In the genomic region with DNA sequence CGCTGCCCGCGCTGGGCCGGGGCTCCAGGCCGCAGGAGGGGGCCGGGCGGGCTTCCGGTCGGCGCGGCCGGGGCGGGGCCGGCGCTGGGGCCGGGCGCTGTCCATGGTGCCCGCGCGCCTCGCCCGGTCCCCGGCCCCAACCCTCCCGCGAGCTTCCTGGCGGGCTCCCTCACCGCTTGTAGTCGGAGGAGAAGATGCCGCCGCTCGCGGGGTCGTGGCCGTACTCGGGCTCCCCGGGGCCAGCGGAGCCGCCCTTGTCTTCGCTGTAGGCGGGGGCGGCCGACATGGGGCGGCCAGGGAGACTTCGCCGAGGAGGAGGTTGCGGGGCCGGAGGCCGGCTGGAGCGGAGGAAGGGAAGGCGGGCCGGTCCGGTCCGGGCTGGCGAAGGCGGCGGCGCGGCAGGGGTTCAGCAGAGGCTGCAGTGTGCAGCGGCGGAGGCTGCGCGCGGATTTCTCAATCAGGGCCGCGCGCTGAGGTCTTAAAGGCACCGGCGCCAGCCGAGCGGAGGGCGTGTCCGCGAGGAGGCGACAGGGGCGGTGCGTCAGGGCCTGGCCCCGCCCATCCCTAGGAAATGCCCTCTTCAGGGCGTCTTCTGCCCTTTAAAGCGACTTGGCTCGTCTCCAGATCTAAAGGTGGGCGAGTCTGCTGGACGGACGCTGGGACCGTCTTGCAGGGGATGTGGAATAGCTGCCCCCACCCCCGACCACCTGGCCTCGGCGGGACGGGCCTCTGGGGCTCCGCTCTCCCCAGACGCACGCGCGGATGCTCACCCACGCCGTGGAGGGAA, we compare ENCODE assay signal across 8 cellular contexts. TPM values are rescaled to one million over a fixed set of nuclear protein-coding genes. Genes with fewer than 3 reads are reported as not detected.
A peak's percentile ranks its signal among the peaks of the same experiment; 100 is the strongest.
DNase-seq lines count a peak whose midpoint lies in the region; ATAC-seq and TF ChIP-seq lines count a peak whose summit lies in the region.

A gene with protein sequence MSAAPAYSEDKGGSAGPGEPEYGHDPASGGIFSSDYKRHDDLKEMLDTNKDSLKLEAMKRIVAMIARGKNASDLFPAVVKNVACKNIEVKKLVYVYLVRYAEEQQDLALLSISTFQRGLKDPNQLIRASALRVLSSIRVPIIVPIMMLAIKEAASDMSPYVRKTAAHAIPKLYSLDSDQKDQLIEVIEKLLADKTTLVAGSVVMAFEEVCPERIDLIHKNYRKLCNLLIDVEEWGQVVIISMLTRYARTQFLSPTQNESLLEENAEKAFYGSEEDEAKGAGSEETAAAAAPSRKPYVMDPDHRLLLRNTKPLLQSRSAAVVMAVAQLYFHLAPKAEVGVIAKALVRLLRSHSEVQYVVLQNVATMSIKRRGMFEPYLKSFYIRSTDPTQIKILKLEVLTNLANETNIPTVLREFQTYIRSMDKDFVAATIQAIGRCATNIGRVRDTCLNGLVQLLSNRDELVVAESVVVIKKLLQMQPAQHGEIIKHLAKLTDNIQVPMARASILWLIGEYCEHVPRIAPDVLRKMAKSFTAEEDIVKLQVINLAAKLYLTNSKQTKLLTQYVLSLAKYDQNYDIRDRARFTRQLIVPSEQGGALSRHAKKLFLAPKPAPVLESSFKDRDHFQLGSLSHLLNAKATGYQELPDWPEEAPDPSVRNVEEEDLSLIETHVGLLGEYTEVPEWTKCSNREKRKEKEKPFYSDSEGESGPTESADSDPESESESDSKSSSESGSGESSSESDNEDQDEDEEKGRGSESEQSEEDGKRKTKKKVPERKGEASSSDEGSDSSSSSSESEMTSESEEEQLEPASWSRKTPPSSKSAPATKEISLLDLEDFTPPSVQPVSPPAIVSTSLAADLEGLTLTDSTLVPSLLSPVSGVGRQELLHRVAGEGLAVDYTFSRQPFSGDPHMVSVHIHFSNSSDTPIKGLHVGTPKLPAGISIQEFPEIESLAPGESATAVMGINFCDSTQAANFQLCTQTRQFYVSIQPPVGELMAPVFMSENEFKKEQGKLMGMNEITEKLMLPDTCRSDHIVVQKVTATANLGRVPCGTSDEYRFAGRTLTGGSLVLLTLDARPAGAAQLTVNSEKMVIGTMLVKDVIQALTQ (minus strand): TSS at position 455 of the 787 bp plus-strand sequence. CDS start 169 bp downstream, at position 286.

- peak; percentile 73 for ATAC-seq in DND-41 (ENCODE audit: insufficient read depth, low read depth)
- peak; percentile 97 for ATAC-seq in omental fat pad (ENCODE audit: low FRiP score)

- peak within 1 kb of the TSS; percentile 58 for H3K4me3 Mint-ChIP-seq in activated naive CD4-positive, alpha-beta T cell treated with anti-CD3 and anti-CD28 coated beads for 36 hours

- no peaks in the 10 kb centered on the region for H3K27me3 ChIP-seq in DND-41 (ENCODE audit: insufficient read depth, low read length, poor library complexity)
- no peaks in the 10 kb centered on the region for H3K27me3 ChIP-seq in H7 (ENCODE audit: control insufficient read depth, insufficient read depth, low read length)
- peaks cover 15% of the 10 kb centered on the region for H3K27me3 ChIP-seq in suprapubic skin

- no peak for TF ChIP-seq POLR2A in suprapubic skin (IDR thresholded peaks at IDR 0.05)

- no peaks in the 10 kb centered on the region for H4K20me1 ChIP-seq in DND-41 (ENCODE audit: insufficient read depth, low read length)

- intact Hi-C loops in activated naive CD4-positive, alpha-beta T cell treated with anti-CD3 and anti-CD28 coated beads for 36 hours (cut with micrococcal nuclease): loop anchor here (1.0 kb wide), 3 partner anchors 29 to 169 kb away; a partner anchor contains a TSS

- H3K36me3 ChIP-seq in DND-41 (ENCODE audit: insufficient read depth, low read length) (no peaks in the 10 kb centered on the region), H7 (replicated peaks; ENCODE audit: control insufficient read depth, insufficient read depth, low read length) (no peaks in the 10 kb centered on the region), suprapubic skin (no peaks in the 10 kb centered on the region)

- H3K9me3 ChIP-seq in DND-41 (ENCODE audit: insufficient read depth, low read length, severe bottlenecking) (no peaks in the 10 kb centered on the region), suprapubic skin (no peaks in the 10 kb centered on the region)

- H3K4me1 Mint-ChIP-seq in activated naive CD4-positive, alpha-beta T cell treated with anti-CD3 and anti-CD28 coated beads for 36 hours (ENCODE audit: low read depth): no peaks in the 10 kb centered on the region

- H3K4me3 ChIP-seq in DND-41 (ENCODE audit: low read depth in 1 of 2, low read length in 2 of 2): no peak within 1 kb of the TSS
- peak within 1 kb of the TSS; percentile 82 for H3K4me3 ChIP-seq in H7 (ENCODE audit: insufficient read depth, low read depth, low read length)
- peak within 1 kb of the TSS; percentile 68 for H3K4me3 ChIP-seq in suprapubic skin

- H3K9ac ChIP-seq in DND-41 (ENCODE audit: low read depth, low read length): no peak within 1 kb of the TSS

- no peaks in the 10 kb centered on the region for H3K36me3 Mint-ChIP-seq in activated naive CD4-positive, alpha-beta T cell treated with anti-CD3 and anti-CD28 coated beads for 36 hours (ENCODE audit: low read depth)

- peaks cover 21% of the 10 kb centered on the region for H3K27me3 Mint-ChIP-seq in activated naive CD4-positive, alpha-beta T cell treated with anti-CD3 and anti-CD28 coated beads for 36 hours (ENCODE audit: low read depth)

- TF ChIP-seq CTCF in DND-41 (IDR thresholded peaks at IDR 0.05; ENCODE audit: borderline replicate concordance, extremely low read depth, low read length, poor library complexity, severe bottlenecking): no peak
- no peak for TF ChIP-seq CTCF in omental fat pad (IDR thresholded peaks at IDR 0.05)
- TF ChIP-seq CTCF in suprapubic skin (IDR thresholded peaks at IDR 0.05): no peak

- no peaks in the 10 kb centered on the region for H3K79me2 ChIP-seq in DND-41 (ENCODE audit: insufficient read depth, low read length)

- no peak within 1 kb of the TSS for H3K27ac Mint-ChIP-seq in activated naive CD4-positive, alpha-beta T cell treated with anti-CD3 and anti-CD28 coated beads for 36 hours

- H3K4me2 ChIP-seq in DND-41 (ENCODE audit: insufficient read depth, low read length): no peak within 1 kb of the TSS

- peak; percentile 14 for DNase-seq in DND-41
- peak; percentile 97 for DNase-seq in H7
- DNase-seq in M059J (ENCODE audit: low read depth): peak; percentile 58
- DNase-seq in SK-MEL-5 (ENCODE audit: low read depth, low spot score): peak; percentile 68
- DNase-seq in activated naive CD4-positive, alpha-beta T cell treated with anti-CD3 and anti-CD28 coated beads for 36 hours: peak; percentile 69
- DNase-seq in globus pallidus (ENCODE audit: low spot score): peak; percentile 35
- no peak for DNase-seq in omental fat pad (ENCODE audit: low spot score)
- DNase-seq in suprapubic skin (ENCODE audit: low spot score in 2 of 2): peak in 1 of 2 donors; percentile 74

- CTCF ChIA-PET in activated naive CD4-positive, alpha-beta T cell treated with anti-CD3 and anti-CD28 coated beads for 36 hours (lab: Charles Lee): no interaction called here

- no peak within 1 kb of the TSS for H2AFZ ChIP-seq in DND-41 (ENCODE audit: low read depth, low read length)

- H3K4me1 ChIP-seq in DND-41 (ENCODE audit: insufficient read depth, low read length) (no peaks in the 10 kb centered on the region), suprapubic skin (peaks cover 14% of the 10 kb centered on the region)

- H3K9me3 Mint-ChIP-seq in activated naive CD4-positive, alpha-beta T cell treated with anti-CD3 and anti-CD28 coated beads for 36 hours: no peaks in the 10 kb centered on the region

- H3K27ac ChIP-seq in DND-41 (ENCODE audit: low read length) (no peak within 1 kb of the TSS), suprapubic skin (no peak within 1 kb of the TSS)

- TF ChIP-seq EP300 in suprapubic skin (IDR thresholded peaks at IDR 0.05): no peak

- in situ Hi-C loops in SK-MEL-5 (cut with HindIII; ENCODE audit: low pct_unique_long_range_greater_than_20kb, low sequenced_read_pairs): no loop called here

- WGBS in suprapubic skin: 0% methylated on average over 20 of the region's 95 CpGs

RNA-seq across cellular contexts. Expression of the gene that starts here (rescaled TPM):
- total RNA-seq in H7 (2014; rRNA removed; shearing (Covaris generic)): 10.4 and 11.6 TPM in 2 replicates
- 0.12 TPM in 1 of 2 replicates, not detected in the other for total RNA-seq in M059J (2014; rRNA removed; shearing (Covaris generic))
- total RNA-seq in SK-MEL-5 (2014; rRNA removed; shearing (Covaris generic)): 0.74 and 1.5 TPM in 2 replicates
- 2.0 and 2.7 TPM in 2 replicates for polyA plus RNA-seq in SK-MEL-5 (2015; cell fraction: cytosol; rRNA removed)
- polyA plus RNA-seq in SK-MEL-5 (2015; cell fraction: nucleus; rRNA removed): 7.6 and 12.8 TPM in 2 replicates
- total RNA-seq in activated naive CD4-positive, alpha-beta T cell treated with anti-CD3 and anti-CD28 coated beads for 36 hours: under 1 TPM; 0.37 to 0.52 TPM
- total RNA-seq in omental fat pad: 1 to 10 TPM in 3 of 4 donors, under 1 TPM in 1; 0.31 to 7.6 (median 1.4) TPM
- 1 to 10 TPM; 1.4 to 4.4 (median 2.8) TPM for total RNA-seq in suprapubic skin

Comparison
In these comparisons a context has a peak if more than half of its experiments do, and no peak if none do; other contexts are left out.
1. Peak in DNase-seq in M059J; RNA of the gene not detected or under 1 TPM.
2. Peak in DNase-seq in activated naive CD4-positive, alpha-beta T cell treated with anti-CD3 and anti-CD28 coated beads for 36 hours; RNA of the gene not detected or under 1 TPM.
3. H3K4me3 ChIP-seq: peak in H7 (single experiment) and suprapubic skin (single experiment); none in DND-41 (0 of 2).